ENCODE assay signal across 14 cellular contexts in genomic region chr6:28772480-28773381, GRCh38.
DNase-seq lines count a peak whose midpoint lies in the region; ATAC-seq and TF ChIP-seq lines count a peak whose summit lies in the region.
"Had no signal": no experiment of that assay in that cellular context is flagged by ENCODE, and none has a peak within 500 bp of the region (broad histone marks: within the 10 kb centered on the region; RNA-seq: fewer than 3 reads in every experiment).

No MANE protein-coding gene starts in this region.

- TF ChIP-seq CTCF in H9 (conservative IDR thresholded peaks at IDR 0.05) (no peak), NB4 (IDR thresholded peaks at IDR 0.05; ENCODE audit: low read depth, low read length) (no peak), brain (conservative IDR thresholded peaks at IDR 0.05) (no peak), stomach (IDR thresholded peaks at IDR 0.05) (no peak)

- ATAC-seq in natural killer cell treated with Interleukin-12 subunit alpha and Interleukin-12 subunit beta and Interleukin-15 and Interleukin-18, amount 100 ng/mL, for 72 hours: no peak
- ATAC-seq: gastroesophageal sphincter, left lung had no signal

- H3K79me2 ChIP-seq in H9 (ENCODE audit: insufficient read depth, low read length): no peaks in the 10 kb centered on the region

- H3K4me1 ChIP-seq in H9 (ENCODE audit: insufficient read depth, low read length) (no peaks in the 10 kb centered on the region; the same call in 1 of the 2 replicates), stomach (peaks cover 0 to 12% (median 0%) of the 10 kb centered on the region in 4 donors)
- H3K4me1 ChIP-seq: gastroesophageal sphincter, left lung, SJSA1 had no signal

- H2AK5ac ChIP-seq in H9 (ENCODE audit: insufficient read length, low read length): no peak overlapping the region

- H3K79me1 ChIP-seq in H9 (ENCODE audit: insufficient read depth, low read depth, low read length, poor library complexity, severe bottlenecking): no peaks in the 10 kb centered on the region

- no peak for TF ChIP-seq POLR2A in NB4 (IDR thresholded peaks at IDR 0.05; ENCODE audit: extremely low read depth, insufficient read length)
- TF ChIP-seq POLR2A in stomach (IDR thresholded peaks at IDR 0.05): no peak

- H3K4me3 ChIP-seq in NB4 (ENCODE audit: low read depth, low read length): no peak overlapping the region
- no peak overlapping the region for H3K4me3 ChIP-seq in stomach
- H3K4me3 ChIP-seq: gastroesophageal sphincter, left lung, SJSA1 had no signal

- no peak overlapping the region for H3K14ac ChIP-seq in H9 (ENCODE audit: insufficient read depth, low read length)

- no peak overlapping the region for H3K56ac ChIP-seq in H9 (ENCODE audit: insufficient read length, low read depth, low read length)

- no peak overlapping the region for H3K23ac ChIP-seq in H9 (ENCODE audit: insufficient read length, low read depth, low read length)

- no peak overlapping the region for H2BK15ac ChIP-seq in H9 (ENCODE audit: low read depth, low read length)

- no peak overlapping the region for H2BK120ac ChIP-seq in H9 (ENCODE audit: low read depth, low read length, poor library complexity, severe bottlenecking)

- no CpG with 5 or more reads among the region's 32 CpGs for WGBS in H9 (ENCODE audit: extremely low coverage, insufficient read length, low lambda C conversion rate)
- 5 to 8% (median 6%) methylated on average over 32 of the region's 32 CpGs for WGBS in stomach, 5 donors

- no peak overlapping the region for H4K8ac ChIP-seq in H9 (replicated peaks; ENCODE audit: insufficient read length, low read depth, low read length)

- H2BK5ac ChIP-seq in H9 (ENCODE audit: insufficient read length, low read length): no peak overlapping the region

- H4K20me1 ChIP-seq in H9 (ENCODE audit: control insufficient read depth, insufficient read depth, insufficient read length): no peaks in the 10 kb centered on the region

- H3K9me3 ChIP-seq in H9 (ENCODE audit: control insufficient read depth, low read depth, low read length) (no peaks in the 10 kb centered on the region), stomach (peaks cover 0 to 37% (median 9%) of the 10 kb centered on the region in 4 donors)
- H3K9me3 ChIP-seq: left lung, SJSA1 had no signal

- H3K9ac ChIP-seq in H9 (ENCODE audit: extremely low read depth, insufficient read length, low read length): no peak overlapping the region

- no peak for TF ChIP-seq EP300 in stomach (IDR thresholded peaks at IDR 0.05)

- H3K4me2 ChIP-seq in H9 (ENCODE audit: insufficient read depth, insufficient read length, low read length): peak overlapping the region; percentile 75

- H2BK12ac ChIP-seq in H9 (ENCODE audit: insufficient read length, low read depth, low read length): no peak overlapping the region

- H3K4me3 Mint-ChIP-seq in H9 (peak overlapping the region; percentile 58 to 78), brain (peak overlapping the region; percentile 6 to 75 (median 69))
- peak overlapping the region; percentile 17 for H3K4me3 Mint-ChIP-seq in natural killer cell treated with Interleukin-12 subunit alpha and Interleukin-12 subunit beta and Interleukin-15 and Interleukin-18, amount 100 ng/mL, for 72 hours

- peaks cover 14% of the 10 kb centered on the region for H3K23me2 ChIP-seq in H9 (ENCODE audit: insufficient read length, low read depth, low read length, poor library complexity, severe bottlenecking)

- no peak overlapping the region for H4K5ac ChIP-seq in H9 (ENCODE audit: insufficient read length, low read depth, low read length)

- DNase-seq in H9 (peak; percentile 45), NB4 (ENCODE audit: low read depth) (peak; percentile 52), substantia nigra (lab: John Stamatoyannopoulos, UW) (no peak), stomach (no peak), NOMO-1 treated with dmso at 0.1 percent for 144 hours (lab: John Stamatoyannopoulos, UW; ENCODE audit: unreplicated experiment) (no peak)
- DNase-seq in natural killer cell treated with Interleukin-12 subunit alpha and Interleukin-12 subunit beta and Interleukin-15 and Interleukin-18, amount 100 ng/mL, for 72 hours (ENCODE audit: low spot score): no peak
- DNase-seq: left lung; NCI-H1417; NCI-H526 treated with DMSO at 0.1 percent for 48 hours; posterior cingulate gyrus; stimulated activated CD4-positive, alpha-beta T cell treated with anti-CD3 and anti-CD28 coated beads, Interleukin-2, amount 100 ng/mL, for 24 hours had no signal

- no peak overlapping the region for H2BK20ac ChIP-seq in H9 (ENCODE audit: low read depth, low read length, poor library complexity, severe bottlenecking)

- H3K27me3 ChIP-seq in H9 (ENCODE audit: insufficient read depth, low read length): peaks cover 78% of the 10 kb centered on the region
- peaks cover 32 to 100% (median 99%) of the 10 kb centered on the region in 3 donors for H3K27me3 ChIP-seq in stomach

- H2AFZ ChIP-seq in H9 (ENCODE audit: low read length): no peak overlapping the region

- intact Hi-C loops in stomach (cut with DNase I; ENCODE audit: low total_unique reads): no loop called here

- H3K4ac ChIP-seq in H9 (ENCODE audit: low read depth, low read length): no peak overlapping the region

- H3K27me3 Mint-ChIP-seq in H9 (ENCODE audit: low read depth): peaks cover 98% of the 10 kb centered on the region
- H3K27me3 Mint-ChIP-seq in brain: peaks cover 100% of the 10 kb centered on the region
- H3K27me3 Mint-ChIP-seq in natural killer cell treated with Interleukin-12 subunit alpha and Interleukin-12 subunit beta and Interleukin-15 and Interleukin-18, amount 100 ng/mL, for 72 hours: peaks cover 72 to 92% of the 10 kb centered on the region in 2 donors

- no peak overlapping the region for H3K27ac Mint-ChIP-seq in H9
- no peak overlapping the region for H3K27ac Mint-ChIP-seq in brain
- peak overlapping the region in 1 of 2 donors; percentile 7 for H3K27ac Mint-ChIP-seq in natural killer cell treated with Interleukin-12 subunit alpha and Interleukin-12 subunit beta and Interleukin-15 and Interleukin-18, amount 100 ng/mL, for 72 hours

- H3K9me3 Mint-ChIP-seq in H9 (peaks cover 0 to 8% of the 10 kb centered on the region in 2 experiments; a peak in 2 of 5 replicates), brain (peaks cover 0 to 18% (median 3%) of the 10 kb centered on the region in 5 experiments)
- H3K9me3 Mint-ChIP-seq in natural killer cell treated with Interleukin-12 subunit alpha and Interleukin-12 subunit beta and Interleukin-15 and Interleukin-18, amount 100 ng/mL, for 72 hours: peaks cover 10% of the 10 kb centered on the region

- H3K36me3 ChIP-seq in stomach: no peaks in the 10 kb centered on the region
- H3K36me3 ChIP-seq: gastroesophageal sphincter, left lung, SJSA1 had no signal

- H3K27ac ChIP-seq in H9 (ENCODE audit: insufficient read length, low read depth, low read length) (no peak overlapping the region), substantia nigra (ENCODE audit: low read depth, low read length, poor library complexity, severe bottlenecking) (no peak overlapping the region), stomach (no peak overlapping the region)
- H3K27ac ChIP-seq: gastroesophageal sphincter, left lung, SJSA1 had no signal

- H3K36me3 Mint-ChIP-seq in H9 (ENCODE audit: insufficient read depth in 1 of 3, low read depth in 3 of 3) (no peaks in the 10 kb centered on the region), brain (no peaks in the 10 kb centered on the region)
- H3K36me3 Mint-ChIP-seq in natural killer cell treated with Interleukin-12 subunit alpha and Interleukin-12 subunit beta and Interleukin-15 and Interleukin-18, amount 100 ng/mL, for 72 hours: peaks cover 30% of the 10 kb centered on the region

- H3T11ph ChIP-seq in H9 (ENCODE audit: low read length): no peak overlapping the region

- H3K4me1 Mint-ChIP-seq in H9: peaks cover 71 to 73% of the 10 kb centered on the region in 2 experiments
- H3K4me1 Mint-ChIP-seq in brain: peaks cover 27% of the 10 kb centered on the region
- peaks cover 7 to 10% of the 10 kb centered on the region in 2 donors for H3K4me1 Mint-ChIP-seq in natural killer cell treated with Interleukin-12 subunit alpha and Interleukin-12 subunit beta and Interleukin-15 and Interleukin-18, amount 100 ng/mL, for 72 hours (ENCODE audit: low read depth in 2 of 2)

- no peak overlapping the region for H3K18ac ChIP-seq in H9 (ENCODE audit: insufficient read length, low read depth, low read length)

- no peak overlapping the region for H4K91ac ChIP-seq in H9 (ENCODE audit: insufficient read length, low read depth, low read length)

Comparison
In these comparisons a context has a peak if more than half of its experiments do, and no peak if none do; other contexts are left out.
1. DNase-seq: peak in H9 (single experiment) and NB4 (single experiment); none in natural killer cell treated with Interleukin-12 subunit alpha and Interleukin-12 subunit beta and Interleukin-15 and Interleukin-18, amount 100 ng/mL, for 72 hours (single experiment), substantia nigra (0 of 49), stomach (single experiment) and NOMO-1 treated with dmso at 0.1 percent for 144 hours (single experiment).
2. H3K4me3 Mint-ChIP-seq: peak in every context shown above with its lines; median percentile 69 in brain; 68 in H9; 17 in natural killer cell treated with Interleukin-12 subunit alpha and Interleukin-12 subunit beta and Interleukin-15 and Interleukin-18, amount 100 ng/mL, for 72 hours.